Comparison of ENCODE assay signal across 29 cellular contexts in the genomic region with DNA sequence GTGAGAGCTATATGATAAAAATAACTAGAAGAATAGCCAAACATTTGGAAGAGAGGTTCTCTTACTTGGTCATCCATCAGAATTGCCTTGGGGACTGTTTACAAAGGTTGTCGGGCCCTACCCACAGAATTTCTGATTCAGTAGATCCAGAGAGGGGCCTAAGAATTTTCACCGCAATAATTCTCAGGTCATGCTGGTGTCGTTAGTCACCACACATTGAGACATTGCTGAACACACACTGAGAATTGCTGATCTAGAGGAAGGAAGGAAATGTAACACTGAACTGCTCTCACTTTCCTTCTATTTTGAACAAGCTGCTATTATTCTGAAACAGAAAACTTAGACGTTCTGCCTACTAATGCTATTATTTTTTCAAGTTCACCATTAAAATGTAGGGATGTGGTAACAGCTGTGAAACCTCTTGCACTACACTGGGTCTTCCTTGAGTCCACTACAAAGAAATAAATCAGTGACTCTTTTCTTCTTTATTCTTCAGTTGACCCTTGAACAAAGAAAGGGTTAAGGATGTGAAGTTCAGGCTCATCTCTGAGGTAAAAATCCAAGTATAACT.
"Had no signal": no experiment of that assay in that cellular context is flagged by ENCODE, and none has a peak within 500 bp of the region (broad histone marks: within the 10 kb centered on the region; RNA-seq: fewer than 3 reads in every experiment).

No MANE protein-coding gene starts in this region.

- ATAC-seq: activated CD8-positive, alpha-beta T cell treated with anti-CD3 and anti-CD28 coated beads for 36 hours; activated naive CD8-positive, alpha-beta T cell treated with anti-CD3 and anti-CD28 coated beads, Interleukin-2, amount 50 U/mL, for 24 hours; activated T-cell treated with anti-CD3 and anti-CD28 coated beads, Interleukin-2, amount 50 U/mL, for 4 hours; activated T-cell treated with anti-CD3 and anti-CD28 coated beads, Interleukin-2, amount 50 U/mL, for 72 hours; activated T-helper 17 cell treated with anti-CD3 and anti-CD28 coated beads, Interleukin-2, amount 50 U/mL, for 72 hours had no signal

- H3K27ac ChIP-seq: ascending aorta, cardiac muscle cell, VCaP had no signal

- H3K9me3 ChIP-seq: ascending aorta had no signal

- DNase-seq: activated B cell treated with CpG ODN at 0.5 μM for 24 hours; activated CD4-positive, alpha-beta memory T cell treated with anti-CD3 and anti-CD28 coated beads for 36 hours; activated CD4-positive, alpha-beta T cell treated with anti-CD3 and anti-CD28 coated beads for 4 hours; activated CD4-positive, alpha-beta T cell treated with anti-CD3 and anti-CD28 coated beads, Interleukin-2, amount 10 ng/mL, durations not matched to agents 24 days and 14 days; activated CD4-positive, alpha-beta T cell treated with anti-CD3 and anti-CD28 coated beads, Interleukin-2, amount 50 U/mL, for 1 hour; activated CD4-positive, alpha-beta T cell treated with anti-CD3 and anti-CD28 coated beads, Interleukin-2, amount 50 U/mL, for 4 hours; activated CD4-positive, CD25-positive, alpha-beta regulatory T cell treated with anti-CD3 and anti-CD28 coated beads, Interleukin-2, amount 50 U/mL, for 72 hours; activated CD8-positive, alpha-beta memory T cell treated with anti-CD3 and anti-CD28 coated beads, Interleukin-2, amount 50 U/mL, for 4 hours; activated CD8-positive, alpha-beta T cell treated with anti-CD3 and anti-CD28 coated beads for 36 hours; activated gamma-delta T cell; activated naive CD4-positive, alpha-beta T cell treated with anti-CD3 and anti-CD28 coated beads, Interleukin-2, amount 10 ng/mL, durations not matched to agents 7 days and 5 days; activated naive CD4-positive, alpha-beta T cell treated with Interleukin-2 at 50 U/mL for 16 hours; activated naive CD8-positive, alpha-beta T cell treated with anti-CD3 and anti-CD28 coated beads, Interleukin-2, amount 10 ng/mL, durations not matched to agents 7 days and 5 days; activated naive CD8-positive, alpha-beta T cell treated with anti-CD3 and anti-CD28 coated beads, Interleukin-2, amount 50 U/mL, for 24 hours; activated T-cell treated with anti-CD3 and anti-CD28 coated beads for 4 hours; activated T-cell treated with anti-CD3 and anti-CD28 coated beads, Interleukin-2, amount 50 U/mL, for 1 hour; activated T-cell treated with anti-CD3 and anti-CD28 coated beads, Interleukin-2, amount 50 U/mL, for 4 hours; activated T-cell treated with anti-CD3 and anti-CD28 coated beads, Interleukin-2, amount 50 U/mL, for 72 hours; amygdala; anterior cingulate cortex; caudate nucleus; cerebellar nuclear complex; T-helper 1 cell; T-helper 2 cell; T-helper 9 cell had no signal

- H3K27me3 ChIP-seq: ascending aorta, cardiac muscle cell had no signal

- H3K36me3 ChIP-seq: ascending aorta, cardiac muscle cell had no signal

- H3K4me1 ChIP-seq: ascending aorta had no signal

- H3K4me3 ChIP-seq: ascending aorta, cardiac muscle cell had no signal
